Comparison of ENCODE assay signal across 1 cellular context in the genomic region with DNA sequence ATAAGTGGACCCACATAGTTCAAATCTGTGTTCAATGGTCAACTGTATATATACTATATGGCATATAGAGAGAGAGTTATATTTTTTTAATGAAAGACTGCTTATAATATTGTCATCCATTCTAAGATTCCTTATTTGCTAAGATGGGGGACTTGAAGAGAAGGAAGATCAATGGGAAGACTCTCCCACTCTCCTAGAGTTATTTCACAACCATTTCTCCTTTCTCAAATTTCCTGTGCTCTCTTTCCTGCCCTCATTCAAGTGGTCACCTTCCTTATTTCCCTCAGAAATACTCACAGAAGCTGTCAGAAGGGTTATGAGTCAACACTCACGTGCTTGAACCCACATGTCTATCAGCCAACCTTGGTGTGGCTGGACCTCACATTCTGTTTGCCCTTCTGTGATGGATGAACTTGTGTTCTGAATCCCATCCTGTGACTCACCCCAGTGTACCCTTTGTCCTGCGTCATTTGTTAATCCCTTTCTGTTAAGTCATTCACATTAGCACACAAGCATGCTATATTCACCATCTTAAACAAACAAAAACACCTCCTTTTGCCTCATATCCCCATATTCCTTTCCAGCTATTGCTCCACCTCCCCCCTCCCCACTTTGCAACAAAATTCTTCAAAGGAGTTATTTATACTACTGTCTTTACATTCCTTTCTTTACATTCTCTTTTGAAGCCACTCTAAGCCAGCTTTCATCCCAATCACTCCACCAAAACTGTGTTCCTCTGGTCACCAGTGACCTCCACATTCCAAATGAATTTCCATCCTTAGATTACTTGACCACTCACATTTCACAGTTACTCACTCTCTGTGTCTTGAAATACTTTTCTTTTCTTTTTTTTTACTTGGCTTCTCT.
TF ChIP-seq lines count a peak whose summit lies in the region.

No MANE protein-coding gene starts in this region.

TF ChIP-seq in HepG2, 621 proteins besides CTCF, POLR2A, EP300 and RAD21 (continued from another document and continues in another):
- TF ChIP-seq, protein P1, sequence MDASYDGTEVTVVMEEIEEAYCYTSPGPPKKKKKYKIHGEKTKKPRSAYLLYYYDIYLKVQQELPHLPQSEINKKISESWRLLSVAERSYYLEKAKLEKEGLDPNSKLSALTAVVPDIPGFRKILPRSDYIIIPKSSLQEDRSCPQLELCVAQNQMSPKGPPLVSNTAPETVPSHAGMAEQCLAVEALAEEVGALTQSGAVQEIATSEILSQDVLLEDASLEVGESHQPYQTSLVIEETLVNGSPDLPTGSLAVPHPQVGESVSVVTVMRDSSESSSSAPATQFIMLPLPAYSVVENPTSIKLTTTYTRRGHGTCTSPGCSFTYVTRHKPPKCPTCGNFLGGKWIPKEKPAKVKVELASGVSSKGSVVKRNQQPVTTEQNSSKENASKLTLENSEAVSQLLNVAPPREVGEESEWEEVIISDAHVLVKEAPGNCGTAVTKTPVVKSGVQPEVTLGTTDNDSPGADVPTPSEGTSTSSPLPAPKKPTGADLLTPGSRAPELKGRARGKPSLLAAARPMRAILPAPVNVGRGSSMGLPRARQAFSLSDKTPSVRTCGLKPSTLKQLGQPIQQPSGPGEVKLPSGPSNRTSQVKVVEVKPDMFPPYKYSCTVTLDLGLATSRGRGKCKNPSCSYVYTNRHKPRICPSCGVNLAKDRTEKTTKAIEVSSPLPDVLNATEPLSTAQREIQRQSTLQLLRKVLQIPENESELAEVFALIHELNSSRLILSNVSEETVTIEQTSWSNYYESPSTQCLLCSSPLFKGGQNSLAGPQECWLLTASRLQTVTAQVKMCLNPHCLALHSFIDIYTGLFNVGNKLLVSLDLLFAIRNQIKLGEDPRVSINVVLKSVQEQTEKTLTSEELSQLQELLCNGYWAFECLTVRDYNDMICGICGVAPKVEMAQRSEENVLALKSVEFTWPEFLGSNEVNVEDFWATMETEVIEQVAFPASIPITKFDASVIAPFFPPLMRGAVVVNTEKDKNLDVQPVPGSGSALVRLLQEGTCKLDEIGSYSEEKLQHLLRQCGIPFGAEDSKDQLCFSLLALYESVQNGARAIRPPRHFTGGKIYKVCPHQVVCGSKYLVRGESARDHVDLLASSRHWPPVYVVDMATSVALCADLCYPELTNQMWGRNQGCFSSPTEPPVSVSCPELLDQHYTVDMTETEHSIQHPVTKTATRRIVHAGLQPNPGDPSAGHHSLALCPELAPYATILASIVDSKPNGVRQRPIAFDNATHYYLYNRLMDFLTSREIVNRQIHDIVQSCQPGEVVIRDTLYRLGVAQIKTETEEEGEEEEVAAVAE (CRISPR knock-in tag; IDR thresholded peaks at IDR 0.05; ENCODE audit: borderline replicate concordance): no peak
- peak; percentile 15 for TF ChIP-seq XRCC5 (optimal IDR thresholded peaks at IDR 0.05; ENCODE audit: low read length)
- TF ChIP-seq NFATC3 (CRISPR knock-in tag; IDR thresholded peaks at IDR 0.05): no peak
- TF ChIP-seq ATF7 (IDR thresholded peaks at IDR 0.05): 0 out of 2 replicates have a peak, but pooled peaks have one; percentile 9
- TF ChIP-seq ATF7 (CRISPR knock-in tag; IDR thresholded peaks at IDR 0.05): no peak
- TF ChIP-seq BHLHE40 (IDR thresholded peaks at IDR 0.05; ENCODE audit: low read length): peak; percentile 93
- peak; percentile 19; the same call in 1 of the 2 replicates for TF ChIP-seq HOMEZ (CRISPR knock-in tag; IDR thresholded peaks at IDR 0.05; ENCODE audit: low read depth)
- TF ChIP-seq CREB1 (IDR thresholded peaks at IDR 0.05): peak; percentile 68
- peak; percentile 24; the same call in 1 of the 2 replicates for TF ChIP-seq CREB1 (CRISPR knock-in tag; IDR thresholded peaks at IDR 0.05)
- no peak for TF ChIP-seq ZNF674 (CRISPR knock-in tag; IDR thresholded peaks at IDR 0.05; ENCODE audit: low read depth)
- no peak for TF ChIP-seq ZBTB3 (CRISPR knock-in tag; IDR thresholded peaks at IDR 0.05; ENCODE audit: borderline replicate concordance, low read depth)
- TF ChIP-seq ELK4 (CRISPR knock-in tag; IDR thresholded peaks at IDR 0.05; ENCODE audit: borderline replicate concordance): no peak
- TF ChIP-seq ZBTB21 (CRISPR knock-in tag; IDR thresholded peaks at IDR 0.05): peak; percentile 89
- TF ChIP-seq ATF3 (CRISPR knock-in tag; IDR thresholded peaks at IDR 0.05): peak; percentile 46; the same call in 1 of the 2 replicates
- peak; percentile 67 for TF ChIP-seq SOX5 (CRISPR knock-in tag; IDR thresholded peaks at IDR 0.05; ENCODE audit: borderline replicate concordance)
- TF ChIP-seq, protein P2, sequence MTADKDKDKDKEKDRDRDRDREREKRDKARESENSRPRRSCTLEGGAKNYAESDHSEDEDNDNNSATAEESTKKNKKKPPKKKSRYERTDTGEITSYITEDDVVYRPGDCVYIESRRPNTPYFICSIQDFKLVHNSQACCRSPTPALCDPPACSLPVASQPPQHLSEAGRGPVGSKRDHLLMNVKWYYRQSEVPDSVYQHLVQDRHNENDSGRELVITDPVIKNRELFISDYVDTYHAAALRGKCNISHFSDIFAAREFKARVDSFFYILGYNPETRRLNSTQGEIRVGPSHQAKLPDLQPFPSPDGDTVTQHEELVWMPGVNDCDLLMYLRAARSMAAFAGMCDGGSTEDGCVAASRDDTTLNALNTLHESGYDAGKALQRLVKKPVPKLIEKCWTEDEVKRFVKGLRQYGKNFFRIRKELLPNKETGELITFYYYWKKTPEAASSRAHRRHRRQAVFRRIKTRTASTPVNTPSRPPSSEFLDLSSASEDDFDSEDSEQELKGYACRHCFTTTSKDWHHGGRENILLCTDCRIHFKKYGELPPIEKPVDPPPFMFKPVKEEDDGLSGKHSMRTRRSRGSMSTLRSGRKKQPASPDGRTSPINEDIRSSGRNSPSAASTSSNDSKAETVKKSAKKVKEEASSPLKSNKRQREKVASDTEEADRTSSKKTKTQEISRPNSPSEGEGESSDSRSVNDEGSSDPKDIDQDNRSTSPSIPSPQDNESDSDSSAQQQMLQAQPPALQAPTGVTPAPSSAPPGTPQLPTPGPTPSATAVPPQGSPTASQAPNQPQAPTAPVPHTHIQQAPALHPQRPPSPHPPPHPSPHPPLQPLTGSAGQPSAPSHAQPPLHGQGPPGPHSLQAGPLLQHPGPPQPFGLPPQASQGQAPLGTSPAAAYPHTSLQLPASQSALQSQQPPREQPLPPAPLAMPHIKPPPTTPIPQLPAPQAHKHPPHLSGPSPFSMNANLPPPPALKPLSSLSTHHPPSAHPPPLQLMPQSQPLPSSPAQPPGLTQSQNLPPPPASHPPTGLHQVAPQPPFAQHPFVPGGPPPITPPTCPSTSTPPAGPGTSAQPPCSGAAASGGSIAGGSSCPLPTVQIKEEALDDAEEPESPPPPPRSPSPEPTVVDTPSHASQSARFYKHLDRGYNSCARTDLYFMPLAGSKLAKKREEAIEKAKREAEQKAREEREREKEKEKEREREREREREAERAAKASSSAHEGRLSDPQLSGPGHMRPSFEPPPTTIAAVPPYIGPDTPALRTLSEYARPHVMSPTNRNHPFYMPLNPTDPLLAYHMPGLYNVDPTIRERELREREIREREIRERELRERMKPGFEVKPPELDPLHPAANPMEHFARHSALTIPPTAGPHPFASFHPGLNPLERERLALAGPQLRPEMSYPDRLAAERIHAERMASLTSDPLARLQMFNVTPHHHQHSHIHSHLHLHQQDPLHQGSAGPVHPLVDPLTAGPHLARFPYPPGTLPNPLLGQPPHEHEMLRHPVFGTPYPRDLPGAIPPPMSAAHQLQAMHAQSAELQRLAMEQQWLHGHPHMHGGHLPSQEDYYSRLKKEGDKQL (CRISPR knock-in tag; IDR thresholded peaks at IDR 0.05; ENCODE audit: low read depth): peak; percentile 61; the same call in 1 of the 2 replicates
- TF ChIP-seq, protein P3, sequence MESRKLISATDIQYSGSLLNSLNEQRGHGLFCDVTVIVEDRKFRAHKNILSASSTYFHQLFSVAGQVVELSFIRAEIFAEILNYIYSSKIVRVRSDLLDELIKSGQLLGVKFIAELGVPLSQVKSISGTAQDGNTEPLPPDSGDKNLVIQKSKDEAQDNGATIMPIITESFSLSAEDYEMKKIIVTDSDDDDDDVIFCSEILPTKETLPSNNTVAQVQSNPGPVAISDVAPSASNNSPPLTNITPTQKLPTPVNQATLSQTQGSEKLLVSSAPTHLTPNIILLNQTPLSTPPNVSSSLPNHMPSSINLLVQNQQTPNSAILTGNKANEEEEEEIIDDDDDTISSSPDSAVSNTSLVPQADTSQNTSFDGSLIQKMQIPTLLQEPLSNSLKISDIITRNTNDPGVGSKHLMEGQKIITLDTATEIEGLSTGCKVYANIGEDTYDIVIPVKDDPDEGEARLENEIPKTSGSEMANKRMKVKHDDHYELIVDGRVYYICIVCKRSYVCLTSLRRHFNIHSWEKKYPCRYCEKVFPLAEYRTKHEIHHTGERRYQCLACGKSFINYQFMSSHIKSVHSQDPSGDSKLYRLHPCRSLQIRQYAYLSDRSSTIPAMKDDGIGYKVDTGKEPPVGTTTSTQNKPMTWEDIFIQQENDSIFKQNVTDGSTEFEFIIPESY (CRISPR knock-in tag; IDR thresholded peaks at IDR 0.05): 0 out of 2 replicates have a peak, but pooled peaks have one; percentile 17
- peak; percentile 31; the same call in 1 of the 2 replicates for TF ChIP-seq MNT (IDR thresholded peaks at IDR 0.05)
- TF ChIP-seq CREM (IDR thresholded peaks at IDR 0.05): 0 out of 2 replicates have a peak, but pooled peaks have one; percentile 56
- no peak for TF ChIP-seq CREM (CRISPR knock-in tag; IDR thresholded peaks at IDR 0.05)
- no peak for TF ChIP-seq FOXA1 (IDR thresholded peaks at IDR 0.05)
- peak; percentile 24; the same call in 1 of the 2 replicates for TF ChIP-seq FOXA1 (CRISPR knock-in tag; IDR thresholded peaks at IDR 0.05)
- peak; percentile 28; the same call in 1 of the 2 replicates for TF ChIP-seq PITX1 (CRISPR knock-in tag; IDR thresholded peaks at IDR 0.05)
- TF ChIP-seq ARID5B (CRISPR knock-in tag; IDR thresholded peaks at IDR 0.05): peak; percentile 50
- TF ChIP-seq SOX13 (IDR thresholded peaks at IDR 0.05): no peak
- peak in 1 of 2 experiments; percentile 49; a peak in 1 of 4 replicates for TF ChIP-seq SOX13 (CRISPR knock-in tag; conservative IDR thresholded peaks at IDR 0.05 in 1 of 2, IDR thresholded peaks at IDR 0.05 in 1 of 2)
- TF ChIP-seq ATAD3A (CRISPR knock-in tag; IDR thresholded peaks at IDR 0.05): no peak
- TF ChIP-seq YEATS4 (CRISPR knock-in tag; IDR thresholded peaks at IDR 0.05; ENCODE audit: borderline replicate concordance): no peak
- TF ChIP-seq CHD2 (IDR thresholded peaks at IDR 0.05; ENCODE audit: low read depth, low read length): no peak
- TF ChIP-seq KLF15 (CRISPR knock-in tag; IDR thresholded peaks at IDR 0.05; ENCODE audit: borderline replicate concordance): no peak
- TF ChIP-seq CBX5 (CRISPR knock-in tag; IDR thresholded peaks at IDR 0.05; ENCODE audit: borderline replicate concordance): no peak
